ENCODE assay signal across 1 cellular context in genomic region chr3:133475245-133476010, GRCh38.
TF ChIP-seq lines count a peak whose summit lies in the region.

No MANE protein-coding gene starts in this region.

TF ChIP-seq in HEK293, 187 proteins besides CTCF, POLR2A, EP300 and RAD21 (continued from another document):
- TF ChIP-seq PRDM6 (tag by site-specific recombination; IDR thresholded peaks at IDR 0.05) (no peak), PRDM10 (tag by site-specific recombination; IDR thresholded peaks at IDR 0.05) (no peak)
